ENCODE assay signal across 10 cellular contexts in the genomic region with DNA sequence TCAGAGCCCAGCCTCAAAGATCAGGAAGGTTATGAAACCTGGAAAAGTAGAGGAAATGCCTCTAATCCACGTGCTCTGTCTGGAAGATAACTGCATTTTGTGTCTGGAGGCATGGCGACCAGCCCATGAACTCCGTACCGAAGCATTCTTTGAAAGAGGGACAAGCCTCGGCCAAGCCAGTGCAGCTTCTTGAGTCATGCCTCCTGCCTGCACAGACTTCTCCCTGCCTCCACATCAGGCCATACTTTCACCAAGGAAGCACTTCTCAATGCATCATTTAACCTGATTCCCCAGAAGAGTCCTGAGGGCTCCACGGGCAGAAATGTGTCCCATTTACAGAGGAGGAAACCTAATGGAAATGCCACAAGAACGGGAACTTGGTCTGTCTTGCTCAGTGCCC. TPM values are rescaled to one million over a fixed set of nuclear protein-coding genes. Genes with fewer than 3 reads are reported as not detected.
DNase-seq lines count a peak whose midpoint lies in the region; ATAC-seq and TF ChIP-seq lines count a peak whose summit lies in the region.
"Had no signal": no experiment of that assay in that cellular context is flagged by ENCODE, and none has a peak within 500 bp of the region (broad histone marks: within the 10 kb centered on the region; RNA-seq: fewer than 3 reads in every experiment).

No MANE protein-coding gene starts in this region.

- no peaks in the 10 kb centered on the region for H3K27me3 Mint-ChIP-seq in activated T-cell treated with anti-CD3 and anti-CD28 coated beads, Interleukin-2, amount 50 U/mL, for 72 hours (ENCODE audit: low read depth)
- peaks cover 2% of the 10 kb centered on the region for H3K27me3 Mint-ChIP-seq in activated T-cell treated with anti-CD3 and anti-CD28 coated beads, Interleukin-2, amount 50 U/mL, for 4 hours (ENCODE audit: low read depth)

- no peak overlapping the region for H3K27ac Mint-ChIP-seq in activated T-cell treated with anti-CD3 and anti-CD28 coated beads, Interleukin-2, amount 50 U/mL, for 72 hours

- H3K4me3 ChIP-seq in breast epithelium: peak overlapping the region in 2 of 3 donors; percentile 85 to 96
- H3K4me3 ChIP-seq in right lobe of liver: peak overlapping the region in 1 of 3 donors; percentile 18
- H3K4me3 ChIP-seq in urinary bladder (ENCODE audit: low read depth, low read length): no peak overlapping the region

- H3K36me3 ChIP-seq in breast epithelium: no peaks in the 10 kb centered on the region
- H3K36me3 ChIP-seq in right lobe of liver: peaks cover 0 to 4% (median 0%) of the 10 kb centered on the region in 4 donors
- H3K36me3 ChIP-seq in urinary bladder (ENCODE audit: insufficient read depth): no peaks in the 10 kb centered on the region

- TF ChIP-seq POLR2A in breast epithelium (IDR thresholded peaks at IDR 0.05) (no peak), right lobe of liver (IDR thresholded peaks at IDR 0.05) (no peak)

- 29% methylated on average over 7 of the region's 7 CpGs for WGBS in right lobe of liver (ENCODE audit: insufficient coverage, low coverage, low lambda C conversion rate, missing lambda C conversion rate)
- 23% methylated on average over 7 of the region's 7 CpGs for WGBS in urinary bladder

- H3K36me3 Mint-ChIP-seq in activated T-cell treated with anti-CD3 and anti-CD28 coated beads, Interleukin-2, amount 50 U/mL, for 72 hours (ENCODE audit: insufficient read depth in 2 of 2): peaks cover 16 to 36% of the 10 kb centered on the region in 2 donors
- peaks cover 28% of the 10 kb centered on the region for H3K36me3 Mint-ChIP-seq in activated T-cell treated with anti-CD3 and anti-CD28 coated beads, Interleukin-2, amount 50 U/mL, for 4 hours (ENCODE audit: insufficient read depth)

- no peaks in the 10 kb centered on the region for H3K9me3 ChIP-seq in breast epithelium
- H3K9me3 ChIP-seq in right lobe of liver: no peaks in the 10 kb centered on the region

- peak overlapping the region; percentile 91 to 92 for H3K4me3 Mint-ChIP-seq in activated T-cell treated with anti-CD3 and anti-CD28 coated beads, Interleukin-2, amount 50 U/mL, for 72 hours
- H3K4me3 Mint-ChIP-seq in activated T-cell treated with anti-CD3 and anti-CD28 coated beads, Interleukin-2, amount 50 U/mL, for 4 hours: no peak overlapping the region

- no peaks in the 10 kb centered on the region for H3K27me3 ChIP-seq in breast epithelium
- H3K27me3 ChIP-seq in right lobe of liver: no peaks in the 10 kb centered on the region

- TF ChIP-seq CTCF in breast epithelium (IDR thresholded peaks at IDR 0.05) (no peak), right lobe of liver (IDR thresholded peaks at IDR 0.05) (no peak)

- no peak for DNase-seq in activated T-cell treated with anti-CD3 and anti-CD28 coated beads, Interleukin-2, amount 50 U/mL, for 72 hours
- no peak for DNase-seq in activated T-cell treated with anti-CD3 and anti-CD28 coated beads, Interleukin-2, amount 50 U/mL, for 4 hours
- DNase-seq in breast epithelium (ENCODE audit: low spot score in 2 of 2) (peak in 1 of 2 donors; percentile 52), right lobe of liver (no peak), germinal center (ENCODE audit: low spot score) (no peak), KG1 (lab: John Stamatoyannopoulos, UW) (no peak)
- DNase-seq: ACHN, NCI-H774 had no signal

- H3K4me1 ChIP-seq in breast epithelium: peaks cover 5 to 51% of the 10 kb centered on the region in 2 donors
- H3K4me1 ChIP-seq in right lobe of liver: peaks cover 0 to 48% (median 15%) of the 10 kb centered on the region in 4 donors
- H3K4me1 ChIP-seq in urinary bladder (ENCODE audit: insufficient read depth): peaks cover 1% of the 10 kb centered on the region

- no peak for ATAC-seq in activated T-cell treated with anti-CD3 and anti-CD28 coated beads, Interleukin-2, amount 50 U/mL, for 72 hours (replicated peaks in 1 of 2)
- no peak for ATAC-seq in activated T-cell treated with anti-CD3 and anti-CD28 coated beads, Interleukin-2, amount 50 U/mL, for 4 hours
- ATAC-seq in right lobe of liver (no peak), HG02884 (IDR thresholded peaks at IDR 0.05; ENCODE audit: unreplicated experiment) (no peak)

- H3K27ac ChIP-seq in breast epithelium: peak overlapping the region; percentile 98 to 99
- peak overlapping the region; percentile 18 to 99 (median 97) for H3K27ac ChIP-seq in right lobe of liver
- peak overlapping the region; percentile 87 for H3K27ac ChIP-seq in urinary bladder (ENCODE audit: low read depth)

- peaks cover 58% of the 10 kb centered on the region for H3K4me1 Mint-ChIP-seq in activated T-cell treated with anti-CD3 and anti-CD28 coated beads, Interleukin-2, amount 50 U/mL, for 72 hours (ENCODE audit: low read depth)
- peaks cover 58% of the 10 kb centered on the region for H3K4me1 Mint-ChIP-seq in activated T-cell treated with anti-CD3 and anti-CD28 coated beads, Interleukin-2, amount 50 U/mL, for 4 hours (ENCODE audit: low read depth)

- H3K9me3 Mint-ChIP-seq in activated T-cell treated with anti-CD3 and anti-CD28 coated beads, Interleukin-2, amount 50 U/mL, for 72 hours: peaks cover 3 to 6% of the 10 kb centered on the region in 2 donors
- H3K9me3 Mint-ChIP-seq in activated T-cell treated with anti-CD3 and anti-CD28 coated beads, Interleukin-2, amount 50 U/mL, for 4 hours: peaks cover 10% of the 10 kb centered on the region

- intact Hi-C loops in breast epithelium (cut with DNase I; ENCODE audit: low total_unique reads) (loop anchor here (10.0 kb wide), 1 partner anchor 831 kb away; no protein-coding TSS in a partner anchor), right lobe of liver (cut with DNase I) (no loop called here)

RNA-seq across cellular contexts. Expression of gene ACTN1, which starts 3.4 kb away (rescaled TPM):
- 10 to 100 TPM; 42.6 to 50.7 TPM for total RNA-seq in activated T-cell treated with anti-CD3 and anti-CD28 coated beads, Interleukin-2, amount 50 U/mL, for 72 hours
- total RNA-seq in activated T-cell treated with anti-CD3 and anti-CD28 coated beads, Interleukin-2, amount 50 U/mL, for 4 hours: 10 to 100 TPM; 47.0 to 77.1 (median 56.2) TPM
- total RNA-seq in breast epithelium: 100 to 1,000 TPM in 2 of 3 donors, 10 to 100 TPM in 1; 75.0 to 295 (median 290) TPM
- total RNA-seq in right lobe of liver: 100 to 1,000 TPM in 3 of 6 experiments, 10 to 100 TPM in 3; 53.1 to 145 (median 100) TPM
- total RNA-seq in urinary bladder: 150 TPM
- 723 TPM for polyA plus RNA-seq in urinary bladder
